8 cellular contexts compared by ENCODE assay signal in the genomic region with DNA sequence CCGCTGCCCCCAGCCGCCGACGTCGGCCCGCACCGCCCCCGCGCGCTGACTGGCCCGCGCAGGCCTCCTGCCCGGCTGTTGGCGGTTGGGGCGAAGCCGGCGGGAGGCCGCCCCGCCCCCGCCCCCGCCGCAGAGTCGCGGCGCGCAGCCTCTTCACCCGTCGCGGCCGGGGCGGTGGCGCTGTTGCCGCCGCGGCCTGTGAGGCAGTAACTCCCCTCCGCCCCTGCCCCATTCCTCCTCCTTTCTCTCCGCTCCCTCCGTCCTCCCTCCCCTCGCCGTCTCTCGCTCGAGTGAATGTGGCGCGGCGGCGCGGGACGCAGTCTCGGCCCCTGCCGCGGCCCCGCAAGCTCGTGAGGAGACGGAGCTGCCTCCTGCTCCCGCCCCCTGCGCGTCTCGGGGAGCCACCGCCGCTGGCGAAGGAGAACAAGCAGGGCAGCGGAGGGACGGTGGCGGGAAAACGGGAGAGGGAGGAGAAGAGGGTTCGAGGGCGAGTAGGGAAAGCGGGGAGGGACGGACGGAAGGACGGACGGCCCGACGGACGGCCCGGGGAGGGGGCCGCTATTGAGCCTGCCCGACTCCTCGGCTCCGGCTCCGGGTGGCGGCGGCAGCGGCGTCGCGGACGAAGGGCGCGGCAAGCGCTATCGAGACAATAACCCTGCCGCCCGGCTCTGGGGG.
DNase-seq lines count a peak whose midpoint lies in the region; ATAC-seq lines count a peak whose summit lies in the region.

No MANE protein-coding gene starts in this region.

- DNase-seq in Ammon's horn (ENCODE audit: low spot score) (peak; percentile 96), NCI-H2227 treated with DMSO at 0.1 percent for 48 hours (lab: John Stamatoyannopoulos, UW) (peak; percentile 67), left kidney (ENCODE audit: low read depth, low spot score) (peak; percentile 98)
- peak; percentile 79 for DNase-seq in activated CD4-positive, CD25-positive, alpha-beta regulatory T cell treated with anti-CD3 and anti-CD28 coated beads, Interleukin-2, amount 50 U/mL, for 72 hours
- DNase-seq in stimulated activated CD4-positive, alpha-beta T cell treated with anti-CD3 and anti-CD28 coated beads, Interleukin-1b, Interleukin-23, amount 100 ng/mL, for 48 hours, result peak; percentile 70

- ATAC-seq in GM18909 (IDR thresholded peaks at IDR 0.05; ENCODE audit: poor library complexity, unreplicated experiment) (peak; percentile 70), HG03139 (IDR thresholded peaks at IDR 0.05; ENCODE audit: unreplicated experiment) (peak; percentile 55)

- H3K27ac ChIP-seq in cingulate gyrus (ENCODE audit: low read depth, low read length), result peak overlapping the region; percentile 96

Comparison
In these comparisons a context has a peak if more than half of its experiments do, and no peak if none do; other contexts are left out.
1. Peak in every context shown above with its lines: DNase-seq, ATAC-seq and H3K27ac ChIP-seq.